ENCODE assay signal across 17 cellular contexts in genomic region chr13:64755961-64756360, GRCh38.
DNase-seq lines count a peak whose midpoint lies in the region; ATAC-seq, FAIRE-seq and TF ChIP-seq lines count a peak whose summit lies in the region.
"Had no signal": no experiment of that assay in that cellular context is flagged by ENCODE, and none has a peak within 500 bp of the region (broad histone marks: within the 10 kb centered on the region; RNA-seq: fewer than 3 reads in every experiment).

No MANE protein-coding gene starts in this region.

- CTCF ChIA-PET in SK-N-SH (lab: Yijun Ruan, JAX): no interaction called here
- CTCF ChIA-PET in activated CD4-positive, alpha-beta T cell treated with anti-CD3 and anti-CD28 coated beads for 36 hours (lab: Charles Lee): no interaction called here

- H2AFZ ChIP-seq in SK-N-SH (ENCODE audit: low read depth): no peak overlapping the region
- no peak overlapping the region for H2AFZ ChIP-seq in astrocyte (ENCODE audit: low read depth, low read length)
- H2AFZ ChIP-seq: GM23248 had no signal

- TF ChIP-seq POLR2A in spleen (IDR thresholded peaks at IDR 0.05): no peak

- H3K9me3 Mint-ChIP-seq in astrocyte (ENCODE audit: unreplicated experiment): no peaks in the 10 kb centered on the region
- peaks cover 20% of the 10 kb centered on the region for H3K9me3 Mint-ChIP-seq in activated CD4-positive, alpha-beta T cell treated with anti-CD3 and anti-CD28 coated beads for 36 hours (ENCODE audit: low read depth)

- no peak overlapping the region for H3K27ac Mint-ChIP-seq in astrocyte (ENCODE audit: unreplicated experiment)
- H3K27ac Mint-ChIP-seq in activated CD4-positive, alpha-beta T cell treated with anti-CD3 and anti-CD28 coated beads for 36 hours: no peak overlapping the region
- H3K27ac Mint-ChIP-seq: CD8-positive, alpha-beta memory T cell had no signal

- no peak for ATAC-seq in SK-N-SH treated with all-trans-retinoic acid at 6 μM for 48 hours
- ATAC-seq in activated CD4-positive, alpha-beta T cell treated with anti-CD3 and anti-CD28 coated beads for 36 hours: no peak
- ATAC-seq: HCT116 had no signal

- intact Hi-C loops in spleen (cut with DNase I; ENCODE audit: low total_unique reads): no loop called here
- intact Hi-C loops in activated CD4-positive, alpha-beta T cell treated with anti-CD3 and anti-CD28 coated beads for 36 hours (cut with DNase I, micrococcal nuclease): no loop called here

- TF ChIP-seq CTCF in SK-N-SH (IDR thresholded peaks at IDR 0.05) (no peak), astrocyte (IDR thresholded peaks at IDR 0.05; ENCODE audit: insufficient read depth, low read depth, low read length) (no peak), fibroblast of the aortic adventitia (IDR thresholded peaks at IDR 0.05; ENCODE audit: insufficient read depth, low read length) (no peak), spleen (IDR thresholded peaks at IDR 0.05 in 8 of 11, conservative IDR thresholded peaks at IDR 0.05 in 3 of 11) (no peak)

- no peaks in the 10 kb centered on the region for H3K9me3 ChIP-seq in SK-N-SH
- H3K9me3 ChIP-seq in astrocyte (ENCODE audit: insufficient read depth, low read depth, low read length): no peaks in the 10 kb centered on the region
- peaks cover 0 to 7% (median 0%) of the 10 kb centered on the region in 8 donors for H3K9me3 ChIP-seq in spleen
- H3K9me3 ChIP-seq: BLaER1, Caco-2 had no signal

- no peak for TF ChIP-seq RAD21 in SK-N-SH (IDR thresholded peaks at IDR 0.05; ENCODE audit: low read length)

- H3K27me3 ChIP-seq in SK-N-SH (ENCODE audit: insufficient read depth) (no peaks in the 10 kb centered on the region), astrocyte (ENCODE audit: insufficient read depth, low read length) (no peaks in the 10 kb centered on the region), spleen (replicated peaks in 1 of 7) (no peaks in the 10 kb centered on the region)
- H3K27me3 ChIP-seq: BLaER1 had no signal

- no peaks in the 10 kb centered on the region for H4K20me1 ChIP-seq in SK-N-SH (ENCODE audit: insufficient read depth)
- H4K20me1 ChIP-seq in astrocyte (ENCODE audit: insufficient read depth, low read length): no peaks in the 10 kb centered on the region
- H4K20me1 ChIP-seq: BLaER1 had no signal

- no peak overlapping the region for H3K4me3 ChIP-seq in SK-N-SH (ENCODE audit: low read depth in 2 of 2, low read length in 1 of 2)
- no peak overlapping the region for H3K4me3 ChIP-seq in astrocyte (ENCODE audit: insufficient read depth, low read depth, low read length)
- no peak overlapping the region for H3K4me3 ChIP-seq in fibroblast of the aortic adventitia (ENCODE audit: low read depth, low read length)
- H3K4me3 ChIP-seq in spleen: no peak overlapping the region
- H3K4me3 ChIP-seq: BLaER1, GM23248 had no signal

- no peaks in the 10 kb centered on the region for H3K4me1 ChIP-seq in SK-N-SH (ENCODE audit: control insufficient read depth in 1 of 2, insufficient read depth in 2 of 2, low read depth in 1 of 2, low read length in 1 of 2)
- H3K4me1 ChIP-seq in astrocyte (ENCODE audit: insufficient read depth, low read length): no peaks in the 10 kb centered on the region
- H3K4me1 ChIP-seq in spleen: no peaks in the 10 kb centered on the region
- H3K4me1 ChIP-seq: BLaER1, Caco-2 had no signal

- H3K36me3 Mint-ChIP-seq in astrocyte (ENCODE audit: low read depth, unreplicated experiment): no peaks in the 10 kb centered on the region
- no peaks in the 10 kb centered on the region for H3K36me3 Mint-ChIP-seq in activated CD4-positive, alpha-beta T cell treated with anti-CD3 and anti-CD28 coated beads for 36 hours (ENCODE audit: low read depth)
- H3K36me3 Mint-ChIP-seq: CD8-positive, alpha-beta memory T cell had no signal

- H3K4me2 ChIP-seq in SK-N-SH (no peak overlapping the region), astrocyte (ENCODE audit: low read length) (no peak overlapping the region)
- H3K4me2 ChIP-seq: BLaER1 had no signal

- H3K79me2 ChIP-seq in SK-N-SH (ENCODE audit: insufficient read depth) (no peaks in the 10 kb centered on the region), astrocyte (ENCODE audit: insufficient read depth, low read length) (no peaks in the 10 kb centered on the region)

- H3K9ac ChIP-seq in SK-N-SH: no peak overlapping the region
- H3K9ac ChIP-seq in astrocyte (ENCODE audit: low read length): no peak overlapping the region
- H3K9ac ChIP-seq: BLaER1, GM23248 had no signal

- no peak for DNase-seq in SK-N-SH
- peak; percentile 80 for DNase-seq in astrocyte (ENCODE audit: low read depth)
- peak; percentile 94 for DNase-seq in fibroblast of the aortic adventitia (ENCODE audit: low read depth)
- DNase-seq in activated CD4-positive, alpha-beta T cell treated with anti-CD3 and anti-CD28 coated beads, Interleukin-2, amount 50 U/mL, for 48 hours: no peak
- DNase-seq in spleen: no peak
- no peak for DNase-seq in activated CD4-positive, alpha-beta T cell treated with anti-CD3 and anti-CD28 coated beads for 36 hours
- DNase-seq: AML-193; Caco-2; CD8-positive, alpha-beta memory T cell; DMS53; GM23248 had no signal

- H3K36me3 ChIP-seq in SK-N-SH (replicated peaks in 1 of 2; ENCODE audit: control insufficient read depth in 1 of 2, insufficient read depth in 2 of 2, low read length in 1 of 2): no peaks in the 10 kb centered on the region
- no peaks in the 10 kb centered on the region for H3K36me3 ChIP-seq in astrocyte (ENCODE audit: insufficient read depth, low read length)
- no peaks in the 10 kb centered on the region for H3K36me3 ChIP-seq in spleen
- H3K36me3 ChIP-seq: BLaER1 had no signal

- 87% methylated on average over 3 of the region's 3 CpGs for WGBS in SK-N-SH (ENCODE audit: low lambda C conversion rate)
- WGBS in spleen, 5 donors: 82 to 96% (median 90%) methylated on average over 3 of the region's 3 CpGs

- TF ChIP-seq EP300 in SK-N-SH (IDR thresholded peaks at IDR 0.05; ENCODE audit: borderline replicate concordance in 1 of 2, low read depth in 1 of 2, low read length in 1 of 2): no peak; a peak in 1 of 4 replicates

- no peaks in the 10 kb centered on the region for H3K9me2 ChIP-seq in SK-N-SH

- no peaks in the 10 kb centered on the region for H3F3A ChIP-seq in SK-N-SH (replicated peaks; ENCODE audit: insufficient read depth)

- H3K27ac ChIP-seq in SK-N-SH (ENCODE audit: low read depth in 2 of 2, low read length in 1 of 2) (no peak overlapping the region), astrocyte (ENCODE audit: low read depth, low read length) (no peak overlapping the region), spleen (no peak overlapping the region)
- H3K27ac ChIP-seq: 22Rv1, BLaER1, GM23248, HL-60 had no signal

- H3K4me1 Mint-ChIP-seq in astrocyte (ENCODE audit: low read depth, unreplicated experiment): no peaks in the 10 kb centered on the region
- no peaks in the 10 kb centered on the region for H3K4me1 Mint-ChIP-seq in activated CD4-positive, alpha-beta T cell treated with anti-CD3 and anti-CD28 coated beads for 36 hours
- H3K4me1 Mint-ChIP-seq: CD8-positive, alpha-beta memory T cell had no signal

- no peak for FAIRE-seq in astrocyte (lab: Jason Lieb, UNC)
- FAIRE-seq: H54 had no signal

- POLR2A ChIA-PET in SK-N-SH (lab: Yijun Ruan, JAX): no interaction called here
- POLR2A ChIA-PET in activated CD4-positive, alpha-beta T cell treated with anti-CD3 and anti-CD28 coated beads for 36 hours (lab: Charles Lee): no interaction called here

- H3K27me3 Mint-ChIP-seq in astrocyte (ENCODE audit: low read depth, unreplicated experiment): no peaks in the 10 kb centered on the region
- H3K27me3 Mint-ChIP-seq in activated CD4-positive, alpha-beta T cell treated with anti-CD3 and anti-CD28 coated beads for 36 hours: no peaks in the 10 kb centered on the region
- H3K27me3 Mint-ChIP-seq: CD8-positive, alpha-beta memory T cell had no signal

- H3K4me3 Mint-ChIP-seq in astrocyte (ENCODE audit: unreplicated experiment): no peak overlapping the region
- H3K4me3 Mint-ChIP-seq in activated CD4-positive, alpha-beta T cell treated with anti-CD3 and anti-CD28 coated beads for 36 hours: no peak overlapping the region
- H3K4me3 Mint-ChIP-seq: CD8-positive, alpha-beta memory T cell had no signal

TF ChIP-seq in SK-N-SH treated with all-trans-retinoic acid at 6 μM for 48 hours, 23 proteins besides CTCF, POLR2A, EP300 and RAD21:
- TF ChIP-seq CREB5 (CRISPR knock-in tag; IDR thresholded peaks at IDR 0.05; ENCODE audit: low read depth) (0 out of 2 replicates have a peak, but pooled peaks have one; percentile 17), ZNF70 (CRISPR knock-in tag; IDR thresholded peaks at IDR 0.05) (no peak), ISL1 (CRISPR knock-in tag; IDR thresholded peaks at IDR 0.05) (peak; percentile 69)
TF ChIP-seq in SK-N-SH treated with all-trans-retinoic acid at 6 μM for 48 hours: peak in this region for 2.

TF ChIP-seq in SK-N-SH, 30 proteins besides CTCF, POLR2A, EP300 and RAD21:
- no peak for TF ChIP-seq USF2 (IDR thresholded peaks at IDR 0.05; ENCODE audit: borderline replicate concordance, low read depth, low read length)
- TF ChIP-seq EZH2phosphoT487 (IDR thresholded peaks at IDR 0.05; ENCODE audit: borderline replicate concordance, low read depth): no peak
TF ChIP-seq in SK-N-SH: peak in this region for 0.

Comparison
In these comparisons a context has a peak if more than half of its experiments do, and no peak if none do; other contexts are left out.
1. DNase-seq: peak in astrocyte (single experiment) and fibroblast of the aortic adventitia (single experiment); none in SK-N-SH (single experiment), activated CD4-positive, alpha-beta T cell treated with anti-CD3 and anti-CD28 coated beads, Interleukin-2, amount 50 U/mL, for 48 hours (0 of 2), spleen (single experiment) and activated CD4-positive, alpha-beta T cell treated with anti-CD3 and anti-CD28 coated beads for 36 hours (single experiment).